In genomic region chr4:185395956-185396723, GRCh38 we compare ENCODE assay signal across 8 cellular contexts. TPM values are rescaled to one million over a fixed set of nuclear protein-coding genes. Genes with fewer than 3 reads are reported as not detected.
DNase-seq lines count a peak whose midpoint lies in the region; ATAC-seq, FAIRE-seq and TF ChIP-seq lines count a peak whose summit lies in the region.

No MANE protein-coding gene starts in this region.

- intact Hi-C loops in left colon (cut with DNase I, micrococcal nuclease) = loop anchor here in 1 of 2 donors (10.0 kb wide), 1 partner anchor 211 kb away; no protein-coding TSS in a partner anchor

- no peaks in the 10 kb centered on the region; the same call in 1 of the 2 replicates for H3K36me3 ChIP-seq in BE2C

- TF ChIP-seq CTCF in BE2C (IDR thresholded peaks at IDR 0.05; ENCODE audit: low read depth, low read length) = no peak

- no peaks in the 10 kb centered on the region for H3K9me3 ChIP-seq in BE2C

- peak; percentile 92 for FAIRE-seq in GM19239 (lab: Jason Lieb, UNC)

- peak overlapping the region; percentile 62 for H3K4me3 ChIP-seq in BE2C (ENCODE audit: low read depth, low read length)

- no peaks in the 10 kb centered on the region for H3K4me1 ChIP-seq in BE2C

- ATAC-seq in HG03442 (IDR thresholded peaks at IDR 0.05; ENCODE audit: unreplicated experiment) (peak; percentile 71), left colon (peak; percentile 86)

- H3K27ac ChIP-seq in cingulate gyrus (ENCODE audit: low read depth, low read length) = peak overlapping the region; percentile 100

- H3K27me3 ChIP-seq in BE2C = no peaks in the 10 kb centered on the region

- DNase-seq in BE2C (peak; percentile 97), GM19239 (ENCODE audit: insufficient read length, low spot score) (peak; percentile 81), NCI-H510A treated with DMSO at 0.1 percent for 48 hours (lab: John Stamatoyannopoulos, UW) (peak; percentile 88), left colon (peak; percentile 96 to 97)
- peak; percentile 94 to 96 for DNase-seq in activated CD4-positive, alpha-beta T cell treated with anti-CD3 and anti-CD28 coated beads for 4 hours
- peak; percentile 93 to 95 for DNase-seq in stimulated activated CD4-positive, alpha-beta T cell treated with anti-CD3 and anti-CD28 coated beads, Interleukin-1b, Interleukin-23, amount 100 ng/mL, for 4 hours (ENCODE audit: low read depth in 2 of 2)

RNA-seq across cellular contexts. Expression of gene LRP2BP, which starts 0.4 kb away (rescaled TPM):
- polyA plus RNA-seq in BE2C (2012; ENCODE audit: insufficient read depth, insufficient read length, low read depth) = 0.86 TPM
- total RNA-seq in left colon = under 1 TPM; 0.40 to 0.70 TPM

RNA-seq across cellular contexts. Expression of gene ANKRD37, which starts 0.5 kb away (rescaled TPM):
- 2.9 TPM for polyA plus RNA-seq in BE2C (2012; ENCODE audit: insufficient read depth, insufficient read length, low read depth)
- 1 to 10 TPM; 5.0 to 9.1 TPM for total RNA-seq in left colon

RNA-seq across cellular contexts. Expression of gene UFSP2, which starts 29.6 kb away (rescaled TPM):
- polyA plus RNA-seq in BE2C (2012; ENCODE audit: insufficient read depth, insufficient read length, low read depth) = 24.8 TPM
- 10 to 100 TPM; 20.5 to 26.1 TPM for total RNA-seq in left colon

Comparison
In these comparisons a context has a peak if more than half of its experiments do, and no peak if none do; other contexts are left out.
1. Peak in every context shown above with its lines: DNase-seq, ATAC-seq, H3K4me3 ChIP-seq and H3K27ac ChIP-seq.